Comparison of ENCODE assay signal across 1 cellular context in genomic region chr4:48339642-48340041, GRCh38.
TF ChIP-seq lines count a peak whose summit lies in the region.

No MANE protein-coding gene starts in this region.

TF ChIP-seq in H1, 55 proteins besides CTCF, POLR2A, EP300 and RAD21:
- TF ChIP-seq EZH2 (IDR thresholded peaks at IDR 0.05; ENCODE audit: low read depth, low read length, severe bottlenecking), result no peak
- no peak for TF ChIP-seq BRCA1 (IDR thresholded peaks at IDR 0.05; ENCODE audit: low read depth, low read length)
- no peak for TF ChIP-seq KDM5A (IDR thresholded peaks at IDR 0.05; ENCODE audit: low read length)
- TF ChIP-seq CHD1 (IDR thresholded peaks at IDR 0.05; ENCODE audit: low read depth, low read length), result no peak
- TF ChIP-seq TEAD4 (IDR thresholded peaks at IDR 0.05; ENCODE audit: low read depth, low read length), result no peak
- TF ChIP-seq GABPA (IDR thresholded peaks at IDR 0.05; ENCODE audit: borderline replicate concordance, insufficient read depth, low read length), result no peak
- no peak for TF ChIP-seq TAF7 (optimal IDR thresholded peaks at IDR 0.05; ENCODE audit: borderline replicate concordance, low read depth, low read length)
- TF ChIP-seq ATF3 (IDR thresholded peaks at IDR 0.05; ENCODE audit: insufficient read depth, low read depth, low read length), result no peak
- TF ChIP-seq USF2 (IDR thresholded peaks at IDR 0.05; ENCODE audit: low read length), result no peak
- no peak for TF ChIP-seq MAFK (IDR thresholded peaks at IDR 0.05; ENCODE audit: low read depth, low read length)
- TF ChIP-seq CBX5 (IDR thresholded peaks at IDR 0.05; ENCODE audit: low read depth, low read length), result no peak
- TF ChIP-seq CEBPB (IDR thresholded peaks at IDR 0.05; ENCODE audit: low read depth, low read length), result no peak
- TF ChIP-seq SIX5 (IDR thresholded peaks at IDR 0.05; ENCODE audit: low read depth, low read length), result no peak
- TF ChIP-seq SUZ12 (IDR thresholded peaks at IDR 0.05; ENCODE audit: low read length), result no peak
